ENCODE assay signal across 8 cellular contexts in genomic region chr11:62879554-62879953, GRCh38. TPM values are rescaled to one million over a fixed set of nuclear protein-coding genes. Genes with fewer than 3 reads are reported as not detected.
A peak's percentile ranks its signal among the peaks of the same experiment; 100 is the strongest.
DNase-seq lines count a peak whose midpoint lies in the region; ATAC-seq and TF ChIP-seq lines count a peak whose summit lies in the region.

No MANE protein-coding gene starts in this region.

- TF ChIP-seq RAD21 in liver (IDR thresholded peaks at IDR 0.05), result no peak

- DNase-seq in activated CD4-positive, alpha-beta T cell treated with anti-CD3 and anti-CD28 coated beads, Interleukin-2, amount 10 ng/mL, durations not matched to agents 24 days and 14 days, result no peak
- no peak for DNase-seq in activated CD4-positive, alpha-beta T cell treated with anti-CD3 and anti-CD28 coated beads for 48 hours
- peak; percentile 35 for DNase-seq in astrocyte of the hippocampus (ENCODE audit: low read depth, low spot score)
- DNase-seq in testis, result peak; percentile 53
- no peak for DNase-seq in occipital lobe (lab: John Stamatoyannopoulos, UW)
- no peak for DNase-seq in stimulated activated CD4-positive, alpha-beta T cell treated with anti-CD3 and anti-CD28 coated beads, Interleukin-12 subunit alpha, Interleukin-12 subunit beta, amount 100 ng/mL, for 4 hours

- H3K4me3 Mint-ChIP-seq in activated CD4-positive, alpha-beta T cell treated with anti-CD3 and anti-CD28 coated beads, Interleukin-2, amount 10 ng/mL, durations not matched to agents 24 days and 14 days, result peak overlapping the region; percentile 100

- H3K9me3 Mint-ChIP-seq in activated CD4-positive, alpha-beta T cell treated with anti-CD3 and anti-CD28 coated beads, Interleukin-2, amount 10 ng/mL, durations not matched to agents 24 days and 14 days, result no peaks in the 10 kb centered on the region

- H3K4me1 Mint-ChIP-seq in activated CD4-positive, alpha-beta T cell treated with anti-CD3 and anti-CD28 coated beads, Interleukin-2, amount 10 ng/mL, durations not matched to agents 24 days and 14 days, result peaks cover 44% of the 10 kb centered on the region

- H3K4me3 ChIP-seq in liver (ENCODE audit: low read depth in 1 of 3, low read length in 3 of 3), result no peak overlapping the region
- no peak overlapping the region for H3K4me3 ChIP-seq in testis

- no peak for TF ChIP-seq POLR2A in testis (IDR thresholded peaks at IDR 0.05)

- H3K9ac ChIP-seq in liver (ENCODE audit: low read depth in 1 of 2, low read length in 2 of 2), result no peak overlapping the region

- H3K27ac ChIP-seq in liver (ENCODE audit: low read depth in 1 of 2, low read length in 2 of 2) (peak overlapping the region; percentile 95 to 96), testis (peak overlapping the region; percentile 95 to 97)

- H3K9me3 ChIP-seq in liver (ENCODE audit: control insufficient read depth in 4 of 4, low read length in 3 of 4) (no peaks in the 10 kb centered on the region), testis (no peaks in the 10 kb centered on the region)

- H3K36me3 ChIP-seq in liver (ENCODE audit: control insufficient read depth in 4 of 4, insufficient read depth in 3 of 4, low read depth in 1 of 4, low read length in 3 of 4) (peaks cover 0 to 19% (median 16%) of the 10 kb centered on the region in 4 donors), testis (ENCODE audit: low read depth, missing control alignments) (no peaks in the 10 kb centered on the region)

- peak overlapping the region; percentile 100 for H3K27ac Mint-ChIP-seq in activated CD4-positive, alpha-beta T cell treated with anti-CD3 and anti-CD28 coated beads, Interleukin-2, amount 10 ng/mL, durations not matched to agents 24 days and 14 days

- H3K27me3 ChIP-seq in liver (ENCODE audit: control insufficient read depth in 4 of 4, insufficient read depth in 4 of 4, low read length in 3 of 4) (no peaks in the 10 kb centered on the region), testis (no peaks in the 10 kb centered on the region)

- ATAC-seq in GM18502 (IDR thresholded peaks at IDR 0.05; ENCODE audit: poor library complexity, unreplicated experiment), result no peak

- TF ChIP-seq CTCF in liver (IDR thresholded peaks at IDR 0.05; ENCODE audit: low read depth, low read length, missing input control) (no peak), testis (IDR thresholded peaks at IDR 0.05) (no peak)

- WGBS in liver, result 36% methylated on average over 3 of the region's 3 CpGs
- WGBS in testis, 2 donors, result 26 to 27% methylated on average over 3 of the region's 3 CpGs

- H3K4me1 ChIP-seq in liver (ENCODE audit: control insufficient read depth in 4 of 4, insufficient read depth in 4 of 4, low read length in 3 of 4) (peaks cover 0 to 40% (median 32%) of the 10 kb centered on the region in 4 donors), testis (peaks cover 23% of the 10 kb centered on the region)

- H3K27me3 Mint-ChIP-seq in activated CD4-positive, alpha-beta T cell treated with anti-CD3 and anti-CD28 coated beads, Interleukin-2, amount 10 ng/mL, durations not matched to agents 24 days and 14 days, result peaks cover 1% of the 10 kb centered on the region

- H3K36me3 Mint-ChIP-seq in activated CD4-positive, alpha-beta T cell treated with anti-CD3 and anti-CD28 coated beads, Interleukin-2, amount 10 ng/mL, durations not matched to agents 24 days and 14 days (ENCODE audit: low read depth), result peaks cover 56% of the 10 kb centered on the region

- intact Hi-C loops in activated CD4-positive, alpha-beta T cell treated with anti-CD3 and anti-CD28 coated beads, Interleukin-2, amount 10 ng/mL, durations not matched to agents 24 days and 14 days (cut with micrococcal nuclease), result no loop called here
- intact Hi-C loops in testis (cut with DNase I; ENCODE audit: low total_unique reads), result no loop called here

TF ChIP-seq in liver, 16 proteins besides CTCF, POLR2A, EP300 and RAD21 (continues in another document):
- TF ChIP-seq RXRA (IDR thresholded peaks at IDR 0.05), result no peak
- TF ChIP-seq HNF4G (IDR thresholded peaks at IDR 0.05), result no peak
- no peak for TF ChIP-seq TAF1 (conservative IDR thresholded peaks at IDR 0.05)
- TF ChIP-seq FOXA1 (IDR thresholded peaks at IDR 0.05), result no peak
- TF ChIP-seq FOXA2 (IDR thresholded peaks at IDR 0.05), result no peak
- no peak for TF ChIP-seq YY1 (IDR thresholded peaks at IDR 0.05)
- TF ChIP-seq NR2F2 (IDR thresholded peaks at IDR 0.05), result no peak
- TF ChIP-seq JUND (IDR thresholded peaks at IDR 0.05), result no peak
- TF ChIP-seq SP1 (IDR thresholded peaks at IDR 0.05), result no peak
- no peak for TF ChIP-seq ATF3 (IDR thresholded peaks at IDR 0.05)
- TF ChIP-seq REST (IDR thresholded peaks at IDR 0.05), result no peak
- no peak for TF ChIP-seq ZBTB33 (IDR thresholded peaks at IDR 0.05)
- no peak for TF ChIP-seq HNF4A (conservative IDR thresholded peaks at IDR 0.05)

RNA-seq across cellular contexts. Expression of gene SLC3A2, which starts 1.1 kb away (rescaled TPM):
- 364 and 379 TPM in 2 replicates for total RNA-seq in activated CD4-positive, alpha-beta T cell treated with anti-CD3 and anti-CD28 coated beads, Interleukin-2, amount 10 ng/mL, durations not matched to agents 24 days and 14 days
- 10 to 100 TPM; 48.1 to 59.5 TPM for total RNA-seq in liver
- polyA plus RNA-seq in liver, result 10 to 100 TPM; 34.3 to 53.9 TPM
- total RNA-seq in testis, result 100 to 1,000 TPM; 227 to 271 TPM
- 166 TPM for polyA plus RNA-seq in testis (ENCODE audit: insufficient read depth, low read depth, low replicate concordance)
- 87.3 TPM for total RNA-seq in occipital lobe

RNA-seq across cellular contexts. Expression of gene WDR74, which starts 40.2 kb away (rescaled TPM):
- total RNA-seq in activated CD4-positive, alpha-beta T cell treated with anti-CD3 and anti-CD28 coated beads, Interleukin-2, amount 10 ng/mL, durations not matched to agents 24 days and 14 days, result 145 and 153 TPM in 2 replicates
- total RNA-seq in liver (10 to 100 TPM; 17.1 to 21.5 TPM), testis (10 to 100 TPM; 33.4 to 46.7 TPM), occipital lobe (47.9 TPM)
- polyA plus RNA-seq in liver (10 to 100 TPM; 19.6 to 22.5 TPM), testis (ENCODE audit: insufficient read depth, low read depth, low replicate concordance) (39.0 TPM)

RNA-seq across cellular contexts. Expression of gene CHRM1, which starts 41.6 kb away (rescaled TPM):
- not detected in 2 replicates for total RNA-seq in activated CD4-positive, alpha-beta T cell treated with anti-CD3 and anti-CD28 coated beads, Interleukin-2, amount 10 ng/mL, durations not matched to agents 24 days and 14 days
- total RNA-seq in liver (not detected), testis (under 1 TPM; 0.06 to 0.39 TPM), occipital lobe (12.3 TPM)
- polyA plus RNA-seq in liver (not detected), testis (ENCODE audit: insufficient read depth, low read depth, low replicate concordance) (0.45 TPM)

RNA-seq across cellular contexts. Expression of gene TEX54, which starts 46.9 kb away (rescaled TPM):
- 0.79 and 2.0 TPM in 2 replicates for total RNA-seq in activated CD4-positive, alpha-beta T cell treated with anti-CD3 and anti-CD28 coated beads, Interleukin-2, amount 10 ng/mL, durations not matched to agents 24 days and 14 days
- total RNA-seq in liver, result not detected
- 1 to 10 TPM in 1 of 2 donors, not detected in 1; 1.6 TPM for polyA plus RNA-seq in liver
- 10 to 100 TPM; 18.4 to 38.1 TPM for total RNA-seq in testis
- 40.7 TPM for polyA plus RNA-seq in testis (ENCODE audit: insufficient read depth, low read depth, low replicate concordance)
- not detected for total RNA-seq in occipital lobe

RNA-seq across cellular contexts. Expression of gene STX5, which starts 47.7 kb away (rescaled TPM):
- 28.1 and 33.5 TPM in 2 replicates for total RNA-seq in activated CD4-positive, alpha-beta T cell treated with anti-CD3 and anti-CD28 coated beads, Interleukin-2, amount 10 ng/mL, durations not matched to agents 24 days and 14 days
- total RNA-seq in liver (10 to 100 TPM; 22.4 to 34.1 TPM), testis (10 to 100 TPM; 42.2 to 49.1 TPM), occipital lobe (32.8 TPM)
- polyA plus RNA-seq in liver (10 to 100 TPM; 13.6 to 29.8 TPM), testis (ENCODE audit: insufficient read depth, low read depth, low replicate concordance) (55.0 TPM)

Comparison
In these comparisons a context has a peak if more than half of its experiments do, and no peak if none do; other contexts are left out.
1. DNase-seq: peak in astrocyte of the hippocampus (single experiment) and testis (single experiment); none in activated CD4-positive, alpha-beta T cell treated with anti-CD3 and anti-CD28 coated beads, Interleukin-2, amount 10 ng/mL, durations not matched to agents 24 days and 14 days (single experiment), activated CD4-positive, alpha-beta T cell treated with anti-CD3 and anti-CD28 coated beads for 48 hours (single experiment), occipital lobe (single experiment) and stimulated activated CD4-positive, alpha-beta T cell treated with anti-CD3 and anti-CD28 coated beads, Interleukin-12 subunit alpha, Interleukin-12 subunit beta, amount 100 ng/mL, for 4 hours (single experiment).